8 cellular contexts compared by ENCODE assay signal in genomic region chr11:71449596-71449995, GRCh38. TPM values are rescaled to one million over a fixed set of nuclear protein-coding genes. Genes with fewer than 3 reads are reported as not detected.
A peak's percentile ranks its signal among the peaks of the same experiment; 100 is the strongest.
DNase-seq lines count a peak whose midpoint lies in the region; ATAC-seq and TF ChIP-seq lines count a peak whose summit lies in the region.

No MANE protein-coding gene starts in this region.

- H3K4me1 ChIP-seq in ACC112 (ENCODE audit: control insufficient read depth, insufficient read depth, low read length, unreplicated experiment), result peaks cover 8% of the 10 kb centered on the region

- peak overlapping the region; percentile 99 for H3K4me3 ChIP-seq in ACC112 (ENCODE audit: low read depth, low read length)

- H2AFZ ChIP-seq in ACC112 (ENCODE audit: low read length, unreplicated experiment), result no peak overlapping the region

- no peak for ATAC-seq in HG03175 (IDR thresholded peaks at IDR 0.05; ENCODE audit: unreplicated experiment)

- H3K27ac Mint-ChIP-seq in IgD-negative memory B cell (peak overlapping the region; percentile 10 to 92 (median 83)), MCF 10A (ENCODE audit: low read depth, unreplicated experiment) (peak overlapping the region; percentile 76), mesothelial cell of epicardium (peak overlapping the region; percentile 75)

- POLR2A ChIA-PET in MCF 10A (lab: Yijun Ruan, JAX), result interaction anchor here (0.7 to 3.8 kb wide), 6 partner anchors 24 to 1050 kb away, joined by 3 to 26 read pairs (median 3); no protein-coding TSS in a partner anchor

- H3K4me3 Mint-ChIP-seq in IgD-negative memory B cell, result peak overlapping the region; percentile 91 to 99 (median 94)
- peak overlapping the region; percentile 94 for H3K4me3 Mint-ChIP-seq in MCF 10A (ENCODE audit: unreplicated experiment)
- peak overlapping the region; percentile 91 for H3K4me3 Mint-ChIP-seq in mesothelial cell of epicardium

- H3K27me3 ChIP-seq in ACC112 (ENCODE audit: insufficient read depth, low read length), result no peaks in the 10 kb centered on the region

- intact Hi-C loops in MCF 10A (cut with micrococcal nuclease), result no loop called here

- H3K4me1 Mint-ChIP-seq in IgD-negative memory B cell (peaks cover 30 to 36% (median 34%) of the 10 kb centered on the region in 3 donors), MCF 10A (ENCODE audit: insufficient read depth, unreplicated experiment) (peaks cover 42% of the 10 kb centered on the region), mesothelial cell of epicardium (peaks cover 53% of the 10 kb centered on the region)

- no TSS peak for BruUV-seq in MCF 10A (replicated peaks; lab: Mats Ljungman, UMichigan)

- CTCF ChIA-PET in MCF 10A (lab: Yijun Ruan, JAX), result interaction anchor here (0.7 to 1.0 kb wide), 2 partner anchors 327 to 1008 kb away, joined by 3 read pairs; no protein-coding TSS in a partner anchor

- H3K27ac ChIP-seq in ACC112 (ENCODE audit: low read depth, low read length), result no peak overlapping the region

- H3K36me3 Mint-ChIP-seq in IgD-negative memory B cell, result peaks cover 9% of the 10 kb centered on the region
- H3K36me3 Mint-ChIP-seq in MCF 10A (ENCODE audit: insufficient read depth, unreplicated experiment), result peaks cover 18% of the 10 kb centered on the region
- peaks cover 22% of the 10 kb centered on the region for H3K36me3 Mint-ChIP-seq in mesothelial cell of epicardium

- H3K9me3 Mint-ChIP-seq in IgD-negative memory B cell (peaks cover 3 to 6% (median 3%) of the 10 kb centered on the region in 3 donors), MCF 10A (ENCODE audit: unreplicated experiment) (no peaks in the 10 kb centered on the region), mesothelial cell of epicardium (peaks cover 7% of the 10 kb centered on the region)

- TF ChIP-seq CTCF in MCF 10A (IDR thresholded peaks at IDR 0.05; ENCODE audit: unreplicated experiment), result no peak
- TF ChIP-seq CTCF in mesothelial cell of epicardium (IDR thresholded peaks at IDR 0.05; ENCODE audit: unreplicated experiment), result no peak

- H3K27me3 Mint-ChIP-seq in IgD-negative memory B cell (no peaks in the 10 kb centered on the region), MCF 10A (ENCODE audit: insufficient read depth, unreplicated experiment) (no peaks in the 10 kb centered on the region), mesothelial cell of epicardium (ENCODE audit: low read depth) (no peaks in the 10 kb centered on the region)

- DNase-seq in MCF 10A (ENCODE audit: unreplicated experiment) (no peak), mesothelial cell of epicardium (ENCODE audit: low spot score in 2 of 2, unreplicated experiment in 2 of 2) (no peak), NCI-H1694 treated with DMSO at 0.1 percent for 48 hours (lab: John Stamatoyannopoulos, UW) (no peak), NCI-H2227 treated with DMSO at 0.1 percent for 48 hours (lab: John Stamatoyannopoulos, UW) (no peak), NOMO-1 (lab: John Stamatoyannopoulos, UW; ENCODE audit: unreplicated experiment in 2 of 2) (no peak)

- H3K79me2 ChIP-seq in ACC112 (ENCODE audit: control insufficient read depth, insufficient read depth, low read length, unreplicated experiment), result peaks cover 21% of the 10 kb centered on the region

- peaks cover 23% of the 10 kb centered on the region for H3K36me3 ChIP-seq in ACC112 (ENCODE audit: insufficient read depth, low read length)

RNA-seq across cellular contexts. Expression of gene DHCR7, which starts 1.4 kb away (rescaled TPM):
- polyA plus RNA-seq in IgD-negative memory B cell, result 16.6 TPM
- 48.2 and 72.6 TPM in 2 replicates for total RNA-seq in MCF 10A (2022)
- 94.8 to 110 TPM (median 98.2 TPM) in 3 replicates for total RNA-seq in mesothelial cell of epicardium

RNA-seq across cellular contexts. Expression of gene NADSYN1, which starts 3.4 kb away (rescaled TPM):
- polyA plus RNA-seq in IgD-negative memory B cell, result 39.5 TPM
- total RNA-seq in MCF 10A (2022), result 73.6 and 76.2 TPM in 2 replicates
- total RNA-seq in mesothelial cell of epicardium, result 67.8 to 71.8 TPM (median 71.0 TPM) in 3 replicates
